Comparison of ENCODE assay signal across 25 cellular contexts in genomic region chr7:156036153-156036552, GRCh38.
"Had no signal": no experiment of that assay in that cellular context is flagged by ENCODE, and none has a peak within 500 bp of the region (broad histone marks: within the 10 kb centered on the region; RNA-seq: fewer than 3 reads in every experiment).

No MANE protein-coding gene starts in this region.

- FAIRE-seq: astrocyte, colon, endometrium, endothelial cell of umbilical vein, frontal cortex had no signal

- DNase-seq: activated CD4-positive, alpha-beta T cell treated with anti-CD3 and anti-CD28 coated beads for 48 hours; activated CD4-positive, alpha-beta T cell treated with anti-CD3 and anti-CD28 coated beads, Interleukin-2, amount 50 U/mL, for 1 hour; activated CD4-positive, alpha-beta T cell treated with anti-CD3 and anti-CD28 coated beads, Interleukin-2, amount 50 U/mL, for 48 hours; activated CD8-positive, alpha-beta T cell treated with anti-CD3 and anti-CD28 coated beads for 36 hours; activated effector memory CD4-positive, alpha-beta T cell treated with Interleukin-2 at 50 U/mL for 16 hours; activated gamma-delta T cell treated with Interleukin-2 at 50 U/mL for 16 hours; activated naive CD4-positive, alpha-beta T cell treated with anti-CD3 and anti-CD28 coated beads, Interleukin-2, amount 50 U/mL, for 16 hours; activated naive CD4-positive, alpha-beta T cell treated with Interleukin-2 at 50 U/mL for 16 hours; activated T-cell treated with anti-CD3 and anti-CD28 coated beads, Interleukin-2, amount 50 U/mL, for 4 hours; amniotic stem cell; anterior cingulate cortex; cortex of kidney; dermis blood vessel endothelial cell; effector CD4-positive, alpha-beta T cell; effector memory CD8-positive, alpha-beta T cell; foreskin fibroblast; T-helper 2 cell had no signal

- ATAC-seq: activated CD8-positive, alpha-beta T cell treated with anti-CD3 and anti-CD28 coated beads for 36 hours; activated T-cell treated with anti-CD3 and anti-CD28 coated beads, Interleukin-2, amount 50 U/mL, for 4 hours; activated T-helper 17 cell treated with anti-CD3 and anti-CD28 coated beads, Interleukin-2, amount 50 U/mL, for 72 hours; effector memory CD8-positive, alpha-beta T cell; esophagus mucosa; WTC11 had no signal
